20 cellular contexts compared by ENCODE assay signal in the genomic region with DNA sequence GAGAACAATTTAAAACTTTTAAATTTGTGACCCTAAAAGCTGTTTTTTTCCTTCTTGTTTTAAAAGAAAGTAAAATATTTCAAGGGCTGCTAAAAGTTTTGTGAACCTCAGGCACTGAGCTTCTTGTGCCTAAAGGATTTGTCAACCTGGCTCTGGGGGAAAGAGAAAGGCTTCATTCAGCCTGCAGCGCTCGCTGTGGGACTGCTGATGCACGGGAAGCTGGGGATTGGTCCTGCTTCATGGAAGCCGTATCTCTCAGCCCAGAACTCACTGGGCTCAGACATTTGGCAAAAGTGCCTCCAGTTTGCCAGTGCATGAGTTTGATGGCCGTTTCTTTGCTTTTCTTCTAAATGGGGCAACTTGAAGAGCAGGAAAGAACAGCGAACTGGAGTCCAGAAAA. TPM values are rescaled to one million over a fixed set of nuclear protein-coding genes. Genes with fewer than 3 reads are reported as not detected.
DNase-seq lines count a peak whose midpoint lies in the region; ATAC-seq, FAIRE-seq and TF ChIP-seq lines count a peak whose summit lies in the region.
"Had no signal": no experiment of that assay in that cellular context is flagged by ENCODE, and none has a peak within 500 bp of the region (broad histone marks: within the 10 kb centered on the region; RNA-seq: fewer than 3 reads in every experiment).

No MANE protein-coding gene starts in this region.

- peaks cover 10% of the 10 kb centered on the region for H3K4me1 Mint-ChIP-seq in astrocyte (ENCODE audit: low read depth, unreplicated experiment)
- H3K4me1 Mint-ChIP-seq in effector memory CD8-positive, alpha-beta T cell (ENCODE audit: low read depth in 2 of 2) = no peaks in the 10 kb centered on the region
- H3K4me1 Mint-ChIP-seq: IgD-negative memory B cell had no signal

- no peak for TF ChIP-seq CTCF in heart right ventricle (IDR thresholded peaks at IDR 0.05)
- no peak for TF ChIP-seq CTCF in astrocyte (IDR thresholded peaks at IDR 0.05; ENCODE audit: insufficient read depth, low read depth, low read length)

- no peaks in the 10 kb centered on the region for H3K36me3 Mint-ChIP-seq in astrocyte (ENCODE audit: low read depth, unreplicated experiment)
- H3K36me3 Mint-ChIP-seq in effector memory CD8-positive, alpha-beta T cell (ENCODE audit: insufficient read depth) = no peaks in the 10 kb centered on the region
- H3K36me3 Mint-ChIP-seq: IgD-negative memory B cell had no signal

- DNase-seq in Right ventricle myocardium inferior (ENCODE audit: missing footprints) (peak; percentile 45), heart right ventricle (no peak), astrocyte (ENCODE audit: low read depth) (no peak), iPS-NIHi7 (ENCODE audit: extremely low spot score) (peak; percentile 36), GF-D8 (lab: John Stamatoyannopoulos, UW) (no peak)
- no peak for DNase-seq in effector memory CD8-positive, alpha-beta T cell
- DNase-seq: COR-L47, DMS153, EL, NCI-H1436 treated with DMSO at 0.1 percent for 48 hours, NCI-H2107, NCI-H226, NCI-H69, SHP77 treated with DMSO at 0.1 percent for 48 hours had no signal

- no peaks in the 10 kb centered on the region for H4K20me1 ChIP-seq in astrocyte (ENCODE audit: insufficient read depth, low read length)

- peaks cover 3% of the 10 kb centered on the region for H3K9me3 Mint-ChIP-seq in astrocyte (ENCODE audit: unreplicated experiment)
- H3K9me3 Mint-ChIP-seq in effector memory CD8-positive, alpha-beta T cell = no peaks in the 10 kb centered on the region

- peak overlapping the region; percentile 29 for H3K4me2 ChIP-seq in astrocyte (ENCODE audit: low read length)

- H3K4me1 ChIP-seq in heart right ventricle (peaks cover 0 to 6% (median 0%) of the 10 kb centered on the region in 9 donors), astrocyte (ENCODE audit: insufficient read depth, low read length) (no peaks in the 10 kb centered on the region)
- H3K4me1 ChIP-seq: HAP-1 had no signal

- peak overlapping the region; percentile 19 for H3K27ac Mint-ChIP-seq in astrocyte (ENCODE audit: unreplicated experiment)
- no peak overlapping the region for H3K27ac Mint-ChIP-seq in effector memory CD8-positive, alpha-beta T cell
- H3K27ac Mint-ChIP-seq: IgD-negative memory B cell had no signal

- no peaks in the 10 kb centered on the region for H3K27me3 Mint-ChIP-seq in astrocyte (ENCODE audit: low read depth, unreplicated experiment)
- no peaks in the 10 kb centered on the region for H3K27me3 Mint-ChIP-seq in effector memory CD8-positive, alpha-beta T cell

- WGBS in heart right ventricle, 2 donors = 69 to 71% methylated on average over 6 of the region's 6 CpGs

- H3K27ac ChIP-seq in heart right ventricle = no peak overlapping the region
- H3K27ac ChIP-seq in astrocyte (ENCODE audit: low read depth, low read length) = no peak overlapping the region

- ATAC-seq in Right ventricle myocardium inferior = no peak
- no peak for ATAC-seq in heart right ventricle
- no peak for ATAC-seq in effector memory CD8-positive, alpha-beta T cell (replicated peaks)
- ATAC-seq in HG03196 (IDR thresholded peaks at IDR 0.05; ENCODE audit: unreplicated experiment) = no peak
- no peak for ATAC-seq in GM18873 (IDR thresholded peaks at IDR 0.05; ENCODE audit: low FRiP score, unreplicated experiment)
- ATAC-seq: Panc1 had no signal

- no peak overlapping the region for H3K4me3 Mint-ChIP-seq in astrocyte (ENCODE audit: unreplicated experiment)
- H3K4me3 Mint-ChIP-seq in effector memory CD8-positive, alpha-beta T cell = no peak overlapping the region
- H3K4me3 Mint-ChIP-seq: IgD-negative memory B cell had no signal

- H3K9me3 ChIP-seq in heart right ventricle (no peaks in the 10 kb centered on the region), astrocyte (ENCODE audit: insufficient read depth, low read depth, low read length) (no peaks in the 10 kb centered on the region)
- H3K9me3 ChIP-seq: HAP-1 had no signal

- H3K27me3 ChIP-seq in heart right ventricle = no peaks in the 10 kb centered on the region
- H3K27me3 ChIP-seq in astrocyte (ENCODE audit: insufficient read depth, low read length) = peaks cover 2% of the 10 kb centered on the region

- H3K4me3 ChIP-seq in heart right ventricle = no peak overlapping the region
- H3K4me3 ChIP-seq in astrocyte (ENCODE audit: insufficient read depth, low read depth, low read length) = no peak overlapping the region
- H3K4me3 ChIP-seq: HAP-1 had no signal

- H3K79me2 ChIP-seq in astrocyte (ENCODE audit: insufficient read depth, low read length) = no peaks in the 10 kb centered on the region

- H3K9ac ChIP-seq in astrocyte (ENCODE audit: low read length) = no peak overlapping the region

- intact Hi-C loops in Right ventricle myocardium inferior (cut with DNase I) (no loop called here), heart right ventricle (cut with DNase I) (no loop called here)

- H2AFZ ChIP-seq in astrocyte (ENCODE audit: low read depth, low read length) = no peak overlapping the region

- no peaks in the 10 kb centered on the region for H3K36me3 ChIP-seq in heart right ventricle
- H3K36me3 ChIP-seq in astrocyte (ENCODE audit: insufficient read depth, low read length) = no peaks in the 10 kb centered on the region
- H3K36me3 ChIP-seq: HAP-1 had no signal

- FAIRE-seq in astrocyte (lab: Jason Lieb, UNC) = no peak
- FAIRE-seq: GM18507 had no signal

RNA-seq across cellular contexts. Expression of a gene that starts 30.8 kb away (rescaled TPM):
- total RNA-seq in Right ventricle myocardium inferior (3.3 TPM), heart right ventricle (1 to 10 TPM; 1.0 to 3.1 (median 2.1) TPM), astrocyte (0.72 and 1.1 TPM in 2 replicates)
- polyA plus RNA-seq in heart right ventricle = under 1 TPM; 0.62 to 0.73 TPM
- polyA plus RNA-seq: IgD-negative memory B cell had no signal

Comparison
In these comparisons a context has a peak if more than half of its experiments do, and no peak if none do; other contexts are left out.
1. DNase-seq: peak in Right ventricle myocardium inferior (single experiment) and iPS-NIHi7 (single experiment); none in heart right ventricle (0 of 2), astrocyte (single experiment), effector memory CD8-positive, alpha-beta T cell (0 of 3) and GF-D8 (single experiment).